ENCODE assay signal across 8 cellular contexts in the genomic region with DNA sequence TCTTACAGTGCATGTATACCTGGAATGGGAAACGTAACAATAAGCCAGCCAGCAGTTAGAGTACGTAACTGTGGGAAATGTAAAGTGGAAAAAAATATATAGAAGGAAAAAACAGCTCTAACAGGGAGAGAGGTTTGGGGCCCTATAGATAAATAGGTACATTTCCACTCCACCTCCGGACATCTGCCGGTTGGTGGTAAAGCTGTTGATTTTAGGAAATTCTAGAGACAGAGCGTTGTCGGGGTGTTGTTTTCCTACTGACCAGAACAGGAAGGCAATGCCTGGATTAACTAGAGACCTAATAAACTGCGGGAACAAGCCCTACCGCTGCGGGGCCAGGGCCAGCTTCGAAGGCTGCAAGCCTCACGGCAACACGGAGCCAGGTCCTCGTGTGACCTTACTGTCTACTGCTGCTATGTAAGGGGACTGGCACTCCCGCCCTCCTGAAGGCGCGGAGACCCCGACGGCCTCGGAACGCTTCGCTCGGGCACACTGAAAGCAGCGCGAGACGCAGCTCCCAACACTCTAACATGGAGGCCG. TPM values are rescaled to one million over a fixed set of nuclear protein-coding genes. Genes with fewer than 3 reads are reported as not detected.
A peak's percentile ranks its signal among the peaks of the same experiment; 100 is the strongest.
DNase-seq lines count a peak whose midpoint lies in the region; ATAC-seq and TF ChIP-seq lines count a peak whose summit lies in the region.

No MANE protein-coding gene starts in this region.

- DNase-seq in Ammon's horn (ENCODE audit: low spot score) (peak; percentile 59), GM23248 (no peak), PC-3 (peak; percentile 39), astrocyte of the spinal cord (ENCODE audit: low read depth, low spot score) (no peak), kidney epithelial cell (ENCODE audit: low read depth) (no peak), glomerular visceral epithelial cell (ENCODE audit: extremely low spot score) (no peak)
- DNase-seq in stimulated activated CD4-positive, alpha-beta T cell treated with anti-CD3 and anti-CD28 coated beads, Interleukin-2, amount 100 ng/mL, for 4 hours (ENCODE audit: low read depth) = peak; percentile 14

- H3K4me1 ChIP-seq in GM23248 (ENCODE audit: insufficient read depth) = peaks cover 35% of the 10 kb centered on the region
- peaks cover 51% of the 10 kb centered on the region for H3K4me1 ChIP-seq in PC-3 (ENCODE audit: insufficient read depth, low read length)

- peaks cover 47% of the 10 kb centered on the region for H3K79me2 ChIP-seq in GM23248 (ENCODE audit: insufficient read depth)
- H3K79me2 ChIP-seq in PC-3 (ENCODE audit: low read length) = peaks cover 52% of the 10 kb centered on the region

- POLR2A ChIA-PET in PC-3 (lab: Charles Lee; ENCODE audit: unreplicated experiment) = interaction anchor here (0.6 to 0.7 kb wide), 2 partner anchors 253 to 368 kb away, joined by 3 to 5 read pairs; no protein-coding TSS in a partner anchor

- H3K4me2 ChIP-seq in GM23248 (ENCODE audit: unreplicated experiment) = peak overlapping the region; percentile 100
- peak overlapping the region; percentile 84 for H3K4me2 ChIP-seq in PC-3 (ENCODE audit: low read length)

- TSS peak; percentile 76 for BruUV-seq in PC-3 (replicated peaks; lab: Mats Ljungman, UMichigan)

- peaks cover 6% of the 10 kb centered on the region; the same call in 1 of the 2 replicates for H4K20me1 ChIP-seq in GM23248 (ENCODE audit: insufficient read depth)
- peaks cover 32% of the 10 kb centered on the region for H4K20me1 ChIP-seq in PC-3 (ENCODE audit: low read length)

- intact Hi-C loops in PC-3 (cut with micrococcal nuclease) = loop anchor here (1.0 to 2.0 kb wide), 2 partner anchors 29 to 61 kb away; a partner anchor contains a TSS

- no peak for TF ChIP-seq CTCF in PC-3 (conservative IDR thresholded peaks at IDR 0.05; ENCODE audit: low read depth, low read length)
- TF ChIP-seq CTCF in astrocyte of the spinal cord (IDR thresholded peaks at IDR 0.05; ENCODE audit: low read depth, low read length) = no peak
- TF ChIP-seq CTCF in kidney epithelial cell (IDR thresholded peaks at IDR 0.05; ENCODE audit: insufficient read depth, low read length, poor library complexity, severe bottlenecking) = no peak

- peaks cover 29% of the 10 kb centered on the region for H3K36me3 ChIP-seq in GM23248 (ENCODE audit: low read depth)
- H3K36me3 ChIP-seq in PC-3 (ENCODE audit: low read depth, low read length) = peaks cover 29% of the 10 kb centered on the region
- H3K36me3 ChIP-seq in kidney epithelial cell (ENCODE audit: control insufficient read depth, insufficient read depth, low read length) = peaks cover 4% of the 10 kb centered on the region

- in situ Hi-C loops in GM23248 (cut with MboI) = no loop called here
- in situ Hi-C loops in astrocyte of the spinal cord (cut with HindIII; ENCODE audit: low sequenced_read_pairs) = no loop called here

- H3K9me2 ChIP-seq in GM23248 (ENCODE audit: insufficient read depth) = no peaks in the 10 kb centered on the region
- H3K9me2 ChIP-seq in PC-3 (replicated peaks; ENCODE audit: low read length) = no peaks in the 10 kb centered on the region

- ATAC-seq in PC-3 (peak; percentile 23), GM18519 (IDR thresholded peaks at IDR 0.05; ENCODE audit: low FRiP score, unreplicated experiment) (no peak)

- H2AFZ ChIP-seq in GM23248 (peak overlapping the region; percentile 79), PC-3 (ENCODE audit: low read length) (peak overlapping the region; percentile 79)

- H3K4me3 ChIP-seq in GM23248 (peak overlapping the region; percentile 97), PC-3 (ENCODE audit: low read length) (peak overlapping the region; percentile 83), astrocyte of the spinal cord (ENCODE audit: low read depth, low read length) (peak overlapping the region; percentile 90), kidney epithelial cell (ENCODE audit: low read depth, low read length) (peak overlapping the region; percentile 97)

- H3K9ac ChIP-seq in GM23248 (peak overlapping the region; percentile 93), PC-3 (ENCODE audit: low read length) (peak overlapping the region; percentile 98)

- H3K9me3 ChIP-seq in GM23248 (ENCODE audit: low read depth) = no peaks in the 10 kb centered on the region
- H3K9me3 ChIP-seq in PC-3 (ENCODE audit: low read length) = no peaks in the 10 kb centered on the region

- peak overlapping the region; percentile 91 for H3K27ac ChIP-seq in GM23248
- peak overlapping the region; percentile 97 for H3K27ac ChIP-seq in PC-3 (ENCODE audit: low read length)

- 3% methylated on average over 26 of the region's 26 CpGs for WGBS in GM23248 (ENCODE audit: low coverage in 1 of 2, low lambda C conversion rate in 2 of 2, missing lambda C conversion rate in 2 of 2), 2 experiments

- no peaks in the 10 kb centered on the region for H3K27me3 ChIP-seq in GM23248 (replicated peaks; ENCODE audit: insufficient read depth)
- H3K27me3 ChIP-seq in PC-3 (ENCODE audit: low read length) = no peaks in the 10 kb centered on the region
- no peaks in the 10 kb centered on the region for H3K27me3 ChIP-seq in kidney epithelial cell (ENCODE audit: control insufficient read depth, insufficient read depth, low read length)

- CTCF ChIA-PET in PC-3 (lab: Charles Lee) = no interaction called here

- H3F3A ChIP-seq in GM23248 (ENCODE audit: insufficient read depth) (peaks cover 37% of the 10 kb centered on the region), PC-3 (ENCODE audit: low read length, unreplicated experiment) (no peaks in the 10 kb centered on the region)

RNA-seq across cellular contexts. Expression of a gene that starts 0.8 kb away (rescaled TPM):
- total RNA-seq in GM23248 (2014; rRNA removed; shearing (Covaris generic)) = 18.7 and 20.4 TPM in 2 replicates
- 14.6 and 16.7 TPM in 2 replicates for polyA plus RNA-seq in GM23248 (2016; fragmentation: Nextera tagmentation; extraction: Ambion mirVana)
- total RNA-seq in PC-3 (2014; rRNA removed) (21.2 and 31.5 TPM in 2 replicates), kidney epithelial cell (25.7 and 28.5 TPM in 2 replicates)

Comparison
In these comparisons a context has a peak if more than half of its experiments do, and no peak if none do; other contexts are left out.
1. DNase-seq: peak in Ammon's horn (single experiment), PC-3 (single experiment) and stimulated activated CD4-positive, alpha-beta T cell treated with anti-CD3 and anti-CD28 coated beads, Interleukin-2, amount 100 ng/mL, for 4 hours (single experiment); none in GM23248 (single experiment), astrocyte of the spinal cord (single experiment), kidney epithelial cell (single experiment) and glomerular visceral epithelial cell (single experiment).
2. Peak in every context shown above with its lines, with median percentiles within 50 percentile points of each other: H3K4me3 ChIP-seq.